Comparison of ENCODE assay signal across 9 cellular contexts in the genomic region with DNA sequence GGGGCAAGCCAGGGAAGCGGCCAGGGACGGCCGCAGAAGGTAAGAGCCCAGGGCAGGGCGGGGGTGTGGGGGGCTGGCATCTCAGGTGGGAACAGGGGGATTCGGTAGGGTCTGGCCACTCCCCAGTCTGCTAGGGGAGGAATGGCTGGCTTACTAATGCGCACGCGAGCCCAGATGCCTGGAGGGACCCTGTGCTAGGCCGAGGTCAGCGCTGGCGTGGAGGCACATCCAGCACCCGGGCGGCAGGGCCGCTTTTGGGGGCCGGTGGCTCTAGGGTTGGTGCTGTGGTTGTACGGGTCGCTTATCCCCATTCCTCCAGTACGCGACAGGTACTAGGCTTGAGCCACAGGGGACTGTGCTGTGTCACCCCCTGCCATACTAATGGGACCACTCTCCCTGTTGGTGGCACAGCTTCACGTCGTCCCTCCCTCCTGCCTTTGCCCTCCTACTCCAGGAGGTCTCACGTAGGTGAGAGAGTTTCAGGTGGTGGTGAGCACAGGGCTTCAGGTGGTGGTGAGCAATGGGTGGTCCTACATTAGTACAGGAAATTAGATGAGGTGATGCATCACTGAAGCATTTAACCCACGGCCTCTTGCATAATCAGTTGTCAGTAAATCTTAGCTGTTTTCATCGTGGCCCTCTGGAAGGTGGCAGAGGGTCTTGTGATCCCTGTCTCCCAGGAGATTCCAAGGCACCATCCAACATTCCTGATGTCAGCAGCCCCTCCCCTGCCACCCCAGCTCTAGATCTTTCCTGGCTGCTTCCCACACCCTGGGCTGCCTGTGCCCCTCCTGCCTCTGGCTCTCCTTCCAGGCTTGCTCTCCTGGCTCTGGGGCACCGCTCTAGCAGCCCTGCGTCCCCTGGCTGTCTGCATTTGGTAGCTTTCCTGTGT. TPM values are rescaled to one million over a fixed set of nuclear protein-coding genes. Genes with fewer than 3 reads are reported as not detected.
A peak's percentile ranks its signal among the peaks of the same experiment; 100 is the strongest.
DNase-seq lines count a peak whose midpoint lies in the region; ATAC-seq, FAIRE-seq and TF ChIP-seq lines count a peak whose summit lies in the region.
"Had no signal": no experiment of that assay in that cellular context is flagged by ENCODE, and none has a peak within 500 bp of the region (broad histone marks: within the 10 kb centered on the region; RNA-seq: fewer than 3 reads in every experiment).

No MANE protein-coding gene starts in this region.

- TF ChIP-seq CTCF in A549 (IDR thresholded peaks at IDR 0.05) (no peak), brain microvascular endothelial cell (IDR thresholded peaks at IDR 0.05; ENCODE audit: low read depth, low read length, missing control alignments) (peak; percentile 19)

- peak overlapping the region; percentile 47 for H3K4me3 Mint-ChIP-seq in stimulated activated effector memory CD8-positive, alpha-beta T cell treated with anti-CD3 and anti-CD28 coated beads, Interleukin-12 subunit alpha, Interleukin-12 subunit beta, amount 100 ng/mL, for 72 hours

- no peaks in the 10 kb centered on the region for H3K9me3 ChIP-seq in A549

- DNase-seq in A549 (ENCODE audit: low read depth in 1 of 2, low spot score in 1 of 2) (no peak), HS-5 (ENCODE audit: low read depth) (peak; percentile 71), brain microvascular endothelial cell (peak; percentile 34), islet precursor cell (peak; percentile 78), NCI-H187 treated with DMSO at 0.1 percent for 48 hours (lab: John Stamatoyannopoulos, UW) (no peak), NCI-H187 (lab: John Stamatoyannopoulos, UW) (no peak)
- DNase-seq in stimulated activated effector memory CD8-positive, alpha-beta T cell treated with anti-CD3 and anti-CD28 coated beads, Interleukin-12 subunit alpha, Interleukin-12 subunit beta, amount 100 ng/mL, for 72 hours (ENCODE audit: low spot score in 2 of 2): no peak

- POLR2A ChIA-PET in A549 (lab: Yijun Ruan, JAX): no interaction called here

- CTCF ChIA-PET in A549 (lab: Yijun Ruan, JAX): interaction anchor here (0.8 to 0.9 kb wide), 2 partner anchors 12 to 32 kb away, joined by 3 to 4 read pairs; no protein-coding TSS in a partner anchor

- H3K27ac ChIP-seq in A549 (peak overlapping the region in 1 of 2 experiments; percentile 64; a peak in 2 of 6 replicates), brain microvascular endothelial cell (no peak overlapping the region)
- H3K27ac ChIP-seq: epithelial cell of prostate had no signal

- H3K4me2 ChIP-seq in A549: peak overlapping the region; percentile 46

- peak in 1 of 2 experiments; percentile 17; a peak in 3 of 6 replicates for ATAC-seq in A549
- peak; percentile 2 for ATAC-seq in stimulated activated effector memory CD8-positive, alpha-beta T cell treated with anti-CD3 and anti-CD28 coated beads, Interleukin-12 subunit alpha, Interleukin-12 subunit beta, amount 100 ng/mL, for 72 hours
- no peak for ATAC-seq in GM21367 (IDR thresholded peaks at IDR 0.05; ENCODE audit: unreplicated experiment)

- H3K4me3 ChIP-seq in A549 (no peak overlapping the region), brain microvascular endothelial cell (ENCODE audit: low read depth, low read length) (peak overlapping the region; percentile 75)

- no peak for TF ChIP-seq EP300 in A549 (IDR thresholded peaks at IDR 0.05)

- no peaks in the 10 kb centered on the region for H3K9me3 Mint-ChIP-seq in stimulated activated effector memory CD8-positive, alpha-beta T cell treated with anti-CD3 and anti-CD28 coated beads, Interleukin-12 subunit alpha, Interleukin-12 subunit beta, amount 100 ng/mL, for 72 hours

- H3K27ac Mint-ChIP-seq in stimulated activated effector memory CD8-positive, alpha-beta T cell treated with anti-CD3 and anti-CD28 coated beads, Interleukin-12 subunit alpha, Interleukin-12 subunit beta, amount 100 ng/mL, for 72 hours: peak overlapping the region; percentile 13

- WGBS in A549 (ENCODE audit: missing lambda C conversion rate): 72% methylated on average over 11 of the region's 26 CpGs

- peaks cover 7% of the 10 kb centered on the region for H3K36me3 Mint-ChIP-seq in stimulated activated effector memory CD8-positive, alpha-beta T cell treated with anti-CD3 and anti-CD28 coated beads, Interleukin-12 subunit alpha, Interleukin-12 subunit beta, amount 100 ng/mL, for 72 hours

- H3K4me1 Mint-ChIP-seq in stimulated activated effector memory CD8-positive, alpha-beta T cell treated with anti-CD3 and anti-CD28 coated beads, Interleukin-12 subunit alpha, Interleukin-12 subunit beta, amount 100 ng/mL, for 72 hours: peaks cover 20% of the 10 kb centered on the region

- no peaks in the 10 kb centered on the region for H3K27me3 ChIP-seq in brain microvascular endothelial cell (replicated peaks)

- in situ Hi-C loops in brain microvascular endothelial cell (cut with HindIII; ENCODE audit: low pct_ligation_motif_present, low sequenced_read_pairs): no loop called here

- FAIRE-seq in A549 (lab: Jason Lieb, UNC): no peak

- peaks cover 3% of the 10 kb centered on the region for H3K36me3 ChIP-seq in brain microvascular endothelial cell (replicated peaks)

- H3K4me1 ChIP-seq in A549: peaks cover 12% of the 10 kb centered on the region; the same call in 1 of the 3 replicates

- TF ChIP-seq POLR2A in A549 (IDR thresholded peaks at IDR 0.05; ENCODE audit: low read length): no peak

- no peak for TF ChIP-seq RAD21 in A549 (conservative IDR thresholded peaks at IDR 0.05 in 1 of 2, IDR thresholded peaks at IDR 0.05 in 1 of 2)

TF ChIP-seq in A549, 52 proteins besides CTCF, POLR2A, EP300 and RAD21:
- TF ChIP-seq TP53 (CRISPR knock-in tag; IDR thresholded peaks at IDR 0.05) (no peak), CBX8 (IDR thresholded peaks at IDR 0.05) (no peak), ZSCAN20 (CRISPR knock-in tag; IDR thresholded peaks at IDR 0.05) (no peak), FOSL2 (IDR thresholded peaks at IDR 0.05) (no peak), FOSL2 (CRISPR knock-in tag; IDR thresholded peaks at IDR 0.05) (no peak)
- TF ChIP-seq, protein P1, sequence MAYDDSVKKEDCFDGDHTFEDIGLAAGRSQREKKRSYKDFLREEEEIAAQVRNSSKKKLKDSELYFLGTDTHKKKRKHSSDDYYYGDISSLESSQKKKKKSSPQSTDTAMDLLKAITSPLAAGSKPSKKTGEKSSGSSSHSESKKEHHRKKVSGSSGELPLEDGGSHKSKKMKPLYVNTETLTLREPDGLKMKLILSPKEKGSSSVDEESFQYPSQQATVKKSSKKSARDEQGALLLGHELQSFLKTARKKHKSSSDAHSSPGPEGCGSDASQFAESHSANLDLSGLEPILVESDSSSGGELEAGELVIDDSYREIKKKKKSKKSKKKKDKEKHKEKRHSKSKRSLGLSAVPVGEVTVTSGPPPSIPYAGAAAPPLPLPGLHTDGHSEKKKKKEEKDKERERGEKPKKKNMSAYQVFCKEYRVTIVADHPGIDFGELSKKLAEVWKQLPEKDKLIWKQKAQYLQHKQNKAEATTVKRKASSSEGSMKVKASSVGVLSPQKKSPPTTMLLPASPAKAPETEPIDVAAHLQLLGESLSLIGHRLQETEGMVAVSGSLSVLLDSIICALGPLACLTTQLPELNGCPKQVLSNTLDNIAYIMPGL (CRISPR knock-in tag; IDR thresholded peaks at IDR 0.05; ENCODE audit: borderline replicate concordance): no peak

RNA-seq across cellular contexts. Expression of a gene that starts 1.0 kb away (rescaled TPM):
- polyA plus RNA-seq in A549 (2011; rRNA removed): not detected in 2 replicates
- polyA plus RNA-seq in A549 (2012; cell fraction: cytosol; rRNA removed): not detected in 2 replicates
- 0.02 TPM in 1 of 2 replicates, not detected in the other for polyA plus RNA-seq in A549 (2012; cell fraction: nucleus; rRNA removed)
- not detected in 3 replicates for polyA plus RNA-seq in A549 (2017; fragmentation: RNase III; extraction: RNeasy Plus Mini Kit Qiagen cat#74134 plus additional on column Dnase treatment)
- polyA minus RNA-seq in A549 (2011; rRNA and poly(A)+ RNA removed): not detected in 2 replicates

RNA-seq across cellular contexts. Expression of a gene that starts 18.2 kb away (rescaled TPM):
- polyA plus RNA-seq in A549 (2011; rRNA removed): 126 and 132 TPM in 2 replicates
- 266 and 297 TPM in 2 replicates for polyA plus RNA-seq in A549 (2012; cell fraction: cytosol; rRNA removed)
- polyA plus RNA-seq in A549 (2012; cell fraction: nucleus; rRNA removed): 269 and 274 TPM in 2 replicates
- polyA plus RNA-seq in A549 (2017; fragmentation: RNase III; extraction: RNeasy Plus Mini Kit Qiagen cat#74134 plus additional on column Dnase treatment): 138 TPM in 3 replicates
- 62.7 and 104 TPM in 2 replicates for polyA minus RNA-seq in A549 (2011; rRNA and poly(A)+ RNA removed)

RNA-seq across cellular contexts. Expression of a gene that starts 22.8 kb away (rescaled TPM):
- 4.6 and 6.4 TPM in 2 replicates for polyA plus RNA-seq in A549 (2011; rRNA removed)
- 5.3 and 6.1 TPM in 2 replicates for polyA plus RNA-seq in A549 (2012; cell fraction: cytosol; rRNA removed)
- polyA plus RNA-seq in A549 (2012; cell fraction: nucleus; rRNA removed): 25.0 and 32.7 TPM in 2 replicates
- 5.5 to 7.3 TPM (median 6.6 TPM) in 3 replicates for polyA plus RNA-seq in A549 (2017; fragmentation: RNase III; extraction: RNeasy Plus Mini Kit Qiagen cat#74134 plus additional on column Dnase treatment)
- 8.1 and 13.8 TPM in 2 replicates for polyA minus RNA-seq in A549 (2011; rRNA and poly(A)+ RNA removed)

RNA-seq across cellular contexts. Expression of a gene that starts 36.0 kb away (rescaled TPM):
- polyA plus RNA-seq in A549 (2011; rRNA removed): not detected in 2 replicates
- polyA plus RNA-seq in A549 (2012; cell fraction: cytosol; rRNA removed): not detected in 2 replicates
- polyA plus RNA-seq in A549 (2012; cell fraction: nucleus; rRNA removed): 0.22 TPM in 1 of 2 replicates, not detected in the other
- polyA plus RNA-seq in A549 (2017; fragmentation: RNase III; extraction: RNeasy Plus Mini Kit Qiagen cat#74134 plus additional on column Dnase treatment): not detected in 3 replicates
- polyA minus RNA-seq in A549 (2011; rRNA and poly(A)+ RNA removed): not detected in 2 replicates

RNA-seq across cellular contexts. Expression of a gene that starts 39.8 kb away (rescaled TPM):
- polyA plus RNA-seq in A549 (2011; rRNA removed) (not detected in 2 replicates), A549 (2017; fragmentation: RNase III; extraction: RNeasy Plus Mini Kit Qiagen cat#74134 plus additional on column Dnase treatment) (not detected in 3 replicates)
- not detected in 2 replicates for polyA plus RNA-seq in A549 (2012; cell fraction: cytosol; rRNA removed)
- 0.29 and 0.37 TPM in 2 replicates for polyA plus RNA-seq in A549 (2012; cell fraction: nucleus; rRNA removed)
- polyA minus RNA-seq in A549 (2011; rRNA and poly(A)+ RNA removed): not detected in 2 replicates

Comparison
In these comparisons a context has a peak if more than half of its experiments do, and no peak if none do; other contexts are left out.
1. DNase-seq: peak in HS-5 (single experiment), brain microvascular endothelial cell (single experiment) and islet precursor cell (single experiment); none in A549 (0 of 2), stimulated activated effector memory CD8-positive, alpha-beta T cell treated with anti-CD3 and anti-CD28 coated beads, Interleukin-12 subunit alpha, Interleukin-12 subunit beta, amount 100 ng/mL, for 72 hours (0 of 2), NCI-H187 treated with DMSO at 0.1 percent for 48 hours (single experiment) and NCI-H187 (0 of 2).